In genomic region chr5:72378636-72379289, GRCh38 we compare ENCODE assay signal across 9 cellular contexts. TPM values are rescaled to one million over a fixed set of nuclear protein-coding genes. Genes with fewer than 3 reads are reported as not detected.
DNase-seq lines count a peak whose midpoint lies in the region; ATAC-seq and TF ChIP-seq lines count a peak whose summit lies in the region.
"Had no signal": no experiment of that assay in that cellular context is flagged by ENCODE, and none has a peak within 500 bp of the region (broad histone marks: within the 10 kb centered on the region; RNA-seq: fewer than 3 reads in every experiment).

No MANE protein-coding gene starts in this region.

- peaks cover 6% of the 10 kb centered on the region for H3F3A ChIP-seq in SK-N-SH (replicated peaks; ENCODE audit: insufficient read depth)

- no peaks in the 10 kb centered on the region for H3K9me2 ChIP-seq in SK-N-SH

- H3K4me3 Mint-ChIP-seq in activated CD4-positive, alpha-beta memory T cell treated with anti-CD3 and anti-CD28 coated beads, Interleukin-2, amount 10 ng/mL, durations not matched to agents 7 days and 5 days = no peak overlapping the region

- H3K79me2 ChIP-seq in SK-N-SH (ENCODE audit: insufficient read depth) = no peaks in the 10 kb centered on the region

- H3K4me2 ChIP-seq in SK-N-SH = peak overlapping the region; percentile 11; the same call in 1 of the 2 replicates

- 19% methylated on average over 4 of the region's 4 CpGs for WGBS in SK-N-SH (ENCODE audit: low lambda C conversion rate)
- WGBS in gastroesophageal sphincter (ENCODE audit: low coverage in 1 of 2), 2 donors = 21 to 27% methylated on average over 3 to 4 of the region's 4 CpGs

- CTCF ChIA-PET in SK-N-SH (lab: Yijun Ruan, JAX) = interaction anchor here (1.0 to 4.0 kb wide), 6 partner anchors 9 to 438 kb away, joined by 3 to 24 read pairs (median 4); no protein-coding TSS in a partner anchor
- CTCF ChIA-PET in activated CD4-positive, alpha-beta memory T cell treated with anti-CD3 and anti-CD28 coated beads, Interleukin-2, amount 10 ng/mL, durations not matched to agents 7 days and 5 days (lab: Charles Lee) = no interaction called here

- peaks cover 8% of the 10 kb centered on the region for H3K27me3 Mint-ChIP-seq in activated CD4-positive, alpha-beta memory T cell treated with anti-CD3 and anti-CD28 coated beads, Interleukin-2, amount 10 ng/mL, durations not matched to agents 7 days and 5 days

- no peak for TF ChIP-seq RAD21 in SK-N-SH (IDR thresholded peaks at IDR 0.05; ENCODE audit: low read length)

- TF ChIP-seq POLR2A in gastroesophageal sphincter (IDR thresholded peaks at IDR 0.05) = no peak

- no peaks in the 10 kb centered on the region for H4K20me1 ChIP-seq in SK-N-SH (ENCODE audit: insufficient read depth)

- H3K27me3 ChIP-seq in SK-N-SH (ENCODE audit: insufficient read depth) (no peaks in the 10 kb centered on the region), gastroesophageal sphincter (no peaks in the 10 kb centered on the region)

- H3K27ac ChIP-seq in SK-N-SH (ENCODE audit: low read depth in 2 of 2, low read length in 1 of 2) (peak overlapping the region; percentile 16 to 29; a peak in 3 of 4 replicates), gastroesophageal sphincter (peak overlapping the region in 1 of 4 donors; percentile 12)

- peak overlapping the region; percentile 63; the same call in 1 of the 2 replicates for H2AFZ ChIP-seq in SK-N-SH (ENCODE audit: low read depth)

- no peaks in the 10 kb centered on the region for H3K36me3 Mint-ChIP-seq in activated CD4-positive, alpha-beta memory T cell treated with anti-CD3 and anti-CD28 coated beads, Interleukin-2, amount 10 ng/mL, durations not matched to agents 7 days and 5 days (ENCODE audit: low read depth)

- intact Hi-C loops in Right ventricle myocardium inferior (cut with DNase I) = no loop called here
- intact Hi-C loops in cardiac septum (cut with DNase I) = loop anchor here (2.0 kb wide), 1 partner anchor 74 kb away; no protein-coding TSS in a partner anchor

- TF ChIP-seq EP300 in SK-N-SH (IDR thresholded peaks at IDR 0.05; ENCODE audit: borderline replicate concordance in 1 of 2, low read depth in 1 of 2, low read length in 1 of 2) = peak in 1 of 2 experiments; percentile 62; a peak in 1 of 4 replicates
- no peak for TF ChIP-seq EP300 in gastroesophageal sphincter (IDR thresholded peaks at IDR 0.05)

- H3K36me3 ChIP-seq in SK-N-SH (replicated peaks in 1 of 2; ENCODE audit: control insufficient read depth in 1 of 2, insufficient read depth in 2 of 2, low read length in 1 of 2) (no peaks in the 10 kb centered on the region), gastroesophageal sphincter (no peaks in the 10 kb centered on the region)

- H3K9ac ChIP-seq in SK-N-SH = no peak overlapping the region

- peaks cover 0 to 13% of the 10 kb centered on the region in 2 experiments; a peak in 2 of 4 replicates for H3K4me1 ChIP-seq in SK-N-SH (ENCODE audit: control insufficient read depth in 1 of 2, insufficient read depth in 2 of 2, low read depth in 1 of 2, low read length in 1 of 2)
- H3K4me1 ChIP-seq in gastroesophageal sphincter = peaks cover 0 to 37% (median 3%) of the 10 kb centered on the region in 3 donors

- H3K4me3 ChIP-seq in SK-N-SH (ENCODE audit: low read depth in 2 of 2, low read length in 1 of 2) (no peak overlapping the region), gastroesophageal sphincter (no peak overlapping the region)

- ATAC-seq in Right ventricle myocardium inferior = peak; percentile 45
- ATAC-seq in gastroesophageal sphincter = peak; percentile 42
- ATAC-seq in HG03565 (IDR thresholded peaks at IDR 0.05; ENCODE audit: unreplicated experiment) = no peak

- DNase-seq in Right ventricle myocardium inferior (ENCODE audit: missing footprints) = no peak
- DNase-seq in cardiac septum (ENCODE audit: low spot score) = no peak
- peak; percentile 21 for DNase-seq in SK-N-SH
- no peak for DNase-seq in cortex of kidney (lab: John Stamatoyannopoulos, UW)
- DNase-seq in GM10266 (ENCODE audit: extremely low spot score) = no peak
- DNase-seq in activated CD4-positive, alpha-beta memory T cell treated with anti-CD3 and anti-CD28 coated beads, Interleukin-2, amount 10 ng/mL, durations not matched to agents 7 days and 5 days = no peak
- DNase-seq: DND-41 had no signal

- H3K27ac Mint-ChIP-seq in activated CD4-positive, alpha-beta memory T cell treated with anti-CD3 and anti-CD28 coated beads, Interleukin-2, amount 10 ng/mL, durations not matched to agents 7 days and 5 days = no peak overlapping the region

- no peaks in the 10 kb centered on the region for H3K9me3 ChIP-seq in SK-N-SH
- H3K9me3 ChIP-seq in gastroesophageal sphincter = no peaks in the 10 kb centered on the region

- no peaks in the 10 kb centered on the region for H3K4me1 Mint-ChIP-seq in activated CD4-positive, alpha-beta memory T cell treated with anti-CD3 and anti-CD28 coated beads, Interleukin-2, amount 10 ng/mL, durations not matched to agents 7 days and 5 days

- POLR2A ChIA-PET in SK-N-SH (lab: Yijun Ruan, JAX) = no interaction called here
- POLR2A ChIA-PET in activated CD4-positive, alpha-beta memory T cell treated with anti-CD3 and anti-CD28 coated beads, Interleukin-2, amount 10 ng/mL, durations not matched to agents 7 days and 5 days (lab: Charles Lee) = no interaction called here

- no peak for TF ChIP-seq CTCF in SK-N-SH (IDR thresholded peaks at IDR 0.05)
- no peak for TF ChIP-seq CTCF in gastroesophageal sphincter (IDR thresholded peaks at IDR 0.05)
- no peak for TF ChIP-seq CTCF in GM10266 (IDR thresholded peaks at IDR 0.05; ENCODE audit: control insufficient read depth, insufficient read depth, low read depth, missing control alignments)

- peaks cover 2% of the 10 kb centered on the region for H3K9me3 Mint-ChIP-seq in activated CD4-positive, alpha-beta memory T cell treated with anti-CD3 and anti-CD28 coated beads, Interleukin-2, amount 10 ng/mL, durations not matched to agents 7 days and 5 days

TF ChIP-seq in SK-N-SH, 30 proteins besides CTCF, POLR2A, EP300 and RAD21 (continues in another document):
- TF ChIP-seq JUND (IDR thresholded peaks at IDR 0.05) (peak; percentile 74), SMC3 (IDR thresholded peaks at IDR 0.05; ENCODE audit: low read depth, low read length) (no peak), NFIC (IDR thresholded peaks at IDR 0.05; ENCODE audit: borderline replicate concordance) (peak; percentile 86), RXRA (IDR thresholded peaks at IDR 0.05; ENCODE audit: borderline replicate concordance, low read depth) (peak; percentile 19; the same call in 1 of the 2 replicates), POLR2AphosphoS5 (IDR thresholded peaks at IDR 0.05; ENCODE audit: low read depth, low read length) (0 out of 2 replicates have a peak, but pooled peaks have one; percentile 16), YY1 (IDR thresholded peaks at IDR 0.05; ENCODE audit: low read depth) (peak; percentile 64; the same call in 1 of the 2 replicates), ELF1 (IDR thresholded peaks at IDR 0.05) (no peak), GATA2 (CRISPR knock-in tag; IDR thresholded peaks at IDR 0.05) (no peak)
- TF ChIP-seq, protein P1, sequence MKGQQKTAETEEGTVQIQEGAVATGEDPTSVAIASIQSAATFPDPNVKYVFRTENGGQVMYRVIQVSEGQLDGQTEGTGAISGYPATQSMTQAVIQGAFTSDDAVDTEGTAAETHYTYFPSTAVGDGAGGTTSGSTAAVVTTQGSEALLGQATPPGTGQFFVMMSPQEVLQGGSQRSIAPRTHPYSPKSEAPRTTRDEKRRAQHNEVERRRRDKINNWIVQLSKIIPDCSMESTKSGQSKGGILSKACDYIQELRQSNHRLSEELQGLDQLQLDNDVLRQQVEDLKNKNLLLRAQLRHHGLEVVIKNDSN (IDR thresholded peaks at IDR 0.05; ENCODE audit: borderline replicate concordance, low read depth) = peak; percentile 87
- TF ChIP-seq, protein P2, sequence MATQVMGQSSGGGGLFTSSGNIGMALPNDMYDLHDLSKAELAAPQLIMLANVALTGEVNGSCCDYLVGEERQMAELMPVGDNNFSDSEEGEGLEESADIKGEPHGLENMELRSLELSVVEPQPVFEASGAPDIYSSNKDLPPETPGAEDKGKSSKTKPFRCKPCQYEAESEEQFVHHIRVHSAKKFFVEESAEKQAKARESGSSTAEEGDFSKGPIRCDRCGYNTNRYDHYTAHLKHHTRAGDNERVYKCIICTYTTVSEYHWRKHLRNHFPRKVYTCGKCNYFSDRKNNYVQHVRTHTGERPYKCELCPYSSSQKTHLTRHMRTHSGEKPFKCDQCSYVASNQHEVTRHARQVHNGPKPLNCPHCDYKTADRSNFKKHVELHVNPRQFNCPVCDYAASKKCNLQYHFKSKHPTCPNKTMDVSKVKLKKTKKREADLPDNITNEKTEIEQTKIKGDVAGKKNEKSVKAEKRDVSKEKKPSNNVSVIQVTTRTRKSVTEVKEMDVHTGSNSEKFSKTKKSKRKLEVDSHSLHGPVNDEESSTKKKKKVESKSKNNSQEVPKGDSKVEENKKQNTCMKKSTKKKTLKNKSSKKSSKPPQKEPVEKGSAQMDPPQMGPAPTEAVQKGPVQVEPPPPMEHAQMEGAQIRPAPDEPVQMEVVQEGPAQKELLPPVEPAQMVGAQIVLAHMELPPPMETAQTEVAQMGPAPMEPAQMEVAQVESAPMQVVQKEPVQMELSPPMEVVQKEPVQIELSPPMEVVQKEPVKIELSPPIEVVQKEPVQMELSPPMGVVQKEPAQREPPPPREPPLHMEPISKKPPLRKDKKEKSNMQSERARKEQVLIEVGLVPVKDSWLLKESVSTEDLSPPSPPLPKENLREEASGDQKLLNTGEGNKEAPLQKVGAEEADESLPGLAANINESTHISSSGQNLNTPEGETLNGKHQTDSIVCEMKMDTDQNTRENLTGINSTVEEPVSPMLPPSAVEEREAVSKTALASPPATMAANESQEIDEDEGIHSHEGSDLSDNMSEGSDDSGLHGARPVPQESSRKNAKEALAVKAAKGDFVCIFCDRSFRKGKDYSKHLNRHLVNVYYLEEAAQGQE (IDR thresholded peaks at IDR 0.05; ENCODE audit: low read depth, low read length) = no peak

RNA-seq across cellular contexts. Expression of gene PTCD2, which starts 58.6 kb away (rescaled TPM):
- total RNA-seq in Right ventricle myocardium inferior (15.5 TPM), cardiac septum (17.3 TPM), gastroesophageal sphincter (1 to 10 TPM; 2.7 to 7.2 (median 5.4) TPM)
- 6.7 and 8.6 TPM in 2 replicates for polyA plus RNA-seq in SK-N-SH (2012; rRNA removed)
- 8.0 and 8.9 TPM in 2 replicates for polyA plus RNA-seq in SK-N-SH (2012; cell fraction: cytosol; rRNA removed)
- polyA plus RNA-seq in SK-N-SH (2012; cell fraction: nucleus; rRNA removed) = 7.1 and 13.0 TPM in 2 replicates
- 1 to 10 TPM; 7.5 to 8.4 TPM for total RNA-seq in activated CD4-positive, alpha-beta memory T cell treated with anti-CD3 and anti-CD28 coated beads, Interleukin-2, amount 10 ng/mL, durations not matched to agents 7 days and 5 days

RNA-seq across cellular contexts. Expression of gene MRPS27, which starts 58.7 kb away (rescaled TPM):
- total RNA-seq in Right ventricle myocardium inferior = 65.5 TPM
- 60.4 TPM for total RNA-seq in cardiac septum
- 37.5 and 48.2 TPM in 2 replicates for polyA plus RNA-seq in SK-N-SH (2012; rRNA removed)
- 39.8 and 47.0 TPM in 2 replicates for polyA plus RNA-seq in SK-N-SH (2012; cell fraction: cytosol; rRNA removed)
- 38.6 and 42.4 TPM in 2 replicates for polyA plus RNA-seq in SK-N-SH (2012; cell fraction: nucleus; rRNA removed)
- 10 to 100 TPM; 48.6 to 57.9 (median 55.1) TPM for total RNA-seq in gastroesophageal sphincter
- total RNA-seq in activated CD4-positive, alpha-beta memory T cell treated with anti-CD3 and anti-CD28 coated beads, Interleukin-2, amount 10 ng/mL, durations not matched to agents 7 days and 5 days = 10 to 100 TPM; 34.5 to 41.1 TPM
